1 cellular context compared by ENCODE assay signal in genomic region chr17:43972444-43973212, GRCh38.
A peak's percentile ranks its signal among the peaks of the same experiment; 100 is the strongest.
TF ChIP-seq lines count a peak whose summit lies in the region.
"Not testable (repeated sequence)": the region's sequence is repeated elsewhere in the genome, so short reads cannot be mapped to it uniquely, and the experiment has no call there.

No MANE protein-coding gene starts in this region.

TF ChIP-seq in HepG2, 621 proteins besides CTCF, POLR2A, EP300 and RAD21 (continued from another document):
- peak; percentile 50 for TF ChIP-seq ZNF687 (CRISPR knock-in tag; IDR thresholded peaks at IDR 0.05)
- TF ChIP-seq ZNF124 (CRISPR knock-in tag; IDR thresholded peaks at IDR 0.05) = peak; percentile 26; the same call in 1 of the 2 replicates
- TF ChIP-seq RARA (CRISPR knock-in tag; IDR thresholded peaks at IDR 0.05) = peak; percentile 88
- TF ChIP-seq RXRA (CRISPR knock-in tag; IDR thresholded peaks at IDR 0.05) = peak; percentile 73; the same call in 1 of the 2 replicates
- not testable (repeated sequence) for TF ChIP-seq SOX13 (IDR thresholded peaks at IDR 0.05); CBX2 (IDR thresholded peaks at IDR 0.05; ENCODE audit: low read depth, low read length); SOX6 (IDR thresholded peaks at IDR 0.05)
- TF ChIP-seq SOX13 (CRISPR knock-in tag; conservative IDR thresholded peaks at IDR 0.05 in 1 of 2, IDR thresholded peaks at IDR 0.05 in 1 of 2) = peak in 1 of 2 experiments; percentile 63; a peak in 2 of 4 replicates
- 0 out of 2 replicates have a peak, but pooled peaks have one; percentile 5 for TF ChIP-seq PATZ1 (CRISPR knock-in tag; IDR thresholded peaks at IDR 0.05)
- peak; percentile 23; the same call in 1 of the 2 replicates for TF ChIP-seq MAX (IDR thresholded peaks at IDR 0.05)
- TF ChIP-seq CBX2 (CRISPR knock-in tag; IDR thresholded peaks at IDR 0.05; ENCODE audit: low read depth) = peak; percentile 84
- TF ChIP-seq ZNF772 (CRISPR knock-in tag; IDR thresholded peaks at IDR 0.05) = 0 out of 2 replicates have a peak, but pooled peaks have one; percentile 22
- TF ChIP-seq PHF21A (CRISPR knock-in tag; IDR thresholded peaks at IDR 0.05) = peak; percentile 30; the same call in 1 of the 2 replicates
- TF ChIP-seq IKZF5 (CRISPR knock-in tag; IDR thresholded peaks at IDR 0.05) = peak; percentile 90
- TF ChIP-seq ZNF512B (CRISPR knock-in tag; IDR thresholded peaks at IDR 0.05; ENCODE audit: borderline replicate concordance) = peak; percentile 94; the same call in 1 of the 2 replicates
- 0 out of 2 replicates have a peak, but pooled peaks have one; percentile 19 for TF ChIP-seq HIVEP1 (CRISPR knock-in tag; IDR thresholded peaks at IDR 0.05)
- TF ChIP-seq POGZ (CRISPR knock-in tag; IDR thresholded peaks at IDR 0.05) = peak; percentile 55; the same call in 1 of the 2 replicates
- peak; percentile 100 for TF ChIP-seq ZFP90 (CRISPR knock-in tag; IDR thresholded peaks at IDR 0.05; ENCODE audit: borderline replicate concordance)
- 0 out of 2 replicates have a peak, but pooled peaks have one; percentile 29 for TF ChIP-seq ZNF350 (CRISPR knock-in tag; IDR thresholded peaks at IDR 0.05; ENCODE audit: borderline replicate concordance, low read depth)
- peak; percentile 52 for TF ChIP-seq ARID3A (IDR thresholded peaks at IDR 0.05; ENCODE audit: low read depth, low read length)
- 0 out of 2 replicates have a peak, but pooled peaks have one; percentile 46 for TF ChIP-seq ZNF333 (CRISPR knock-in tag; IDR thresholded peaks at IDR 0.05; ENCODE audit: borderline replicate concordance)
- 0 out of 2 replicates have a peak, but pooled peaks have one; percentile 41 for TF ChIP-seq DPF2 (CRISPR knock-in tag; IDR thresholded peaks at IDR 0.05; ENCODE audit: borderline replicate concordance, low read depth)
- 0 out of 2 replicates have a peak, but pooled peaks have one; percentile 45 for TF ChIP-seq MIER3 (CRISPR knock-in tag; IDR thresholded peaks at IDR 0.05; ENCODE audit: borderline replicate concordance)
- peak; percentile 76 for TF ChIP-seq SKI (IDR thresholded peaks at IDR 0.05; ENCODE audit: partially characterized antibody)
- TF ChIP-seq RXRB (CRISPR knock-in tag; IDR thresholded peaks at IDR 0.05; ENCODE audit: borderline replicate concordance) = peak; percentile 84
- peak; percentile 89 for TF ChIP-seq ZMYM3 (CRISPR knock-in tag; IDR thresholded peaks at IDR 0.05)
- peak; percentile 56 for TF ChIP-seq NR2F6 (IDR thresholded peaks at IDR 0.05)
- TF ChIP-seq NR2F6 (CRISPR knock-in tag; IDR thresholded peaks at IDR 0.05) = peak; percentile 49
- TF ChIP-seq ZSCAN31 (CRISPR knock-in tag; IDR thresholded peaks at IDR 0.05; ENCODE audit: low read depth) = 0 out of 2 replicates have a peak, but pooled peaks have one; percentile 25
- TF ChIP-seq FOXO1 (CRISPR knock-in tag; IDR thresholded peaks at IDR 0.05) = peak; percentile 38; the same call in 1 of the 2 replicates
- peak; percentile 56 for TF ChIP-seq BCL6 (CRISPR knock-in tag; IDR thresholded peaks at IDR 0.05)
- peak; percentile 83 for TF ChIP-seq SOX6 (CRISPR knock-in tag; IDR thresholded peaks at IDR 0.05)
- TF ChIP-seq MED1 (CRISPR knock-in tag; IDR thresholded peaks at IDR 0.05) = peak; percentile 76
- TF ChIP-seq ZNF878 (CRISPR knock-in tag; IDR thresholded peaks at IDR 0.05) = 0 out of 2 replicates have a peak, but pooled peaks have one; percentile 48
- peak; percentile 83; the same call in 1 of the 2 replicates for TF ChIP-seq TBX3 (IDR thresholded peaks at IDR 0.05; ENCODE audit: borderline replicate concordance)
- peak; percentile 84 for TF ChIP-seq ZNF121 (CRISPR knock-in tag; IDR thresholded peaks at IDR 0.05)
